23 cellular contexts compared by ENCODE assay signal in the genomic region with DNA sequence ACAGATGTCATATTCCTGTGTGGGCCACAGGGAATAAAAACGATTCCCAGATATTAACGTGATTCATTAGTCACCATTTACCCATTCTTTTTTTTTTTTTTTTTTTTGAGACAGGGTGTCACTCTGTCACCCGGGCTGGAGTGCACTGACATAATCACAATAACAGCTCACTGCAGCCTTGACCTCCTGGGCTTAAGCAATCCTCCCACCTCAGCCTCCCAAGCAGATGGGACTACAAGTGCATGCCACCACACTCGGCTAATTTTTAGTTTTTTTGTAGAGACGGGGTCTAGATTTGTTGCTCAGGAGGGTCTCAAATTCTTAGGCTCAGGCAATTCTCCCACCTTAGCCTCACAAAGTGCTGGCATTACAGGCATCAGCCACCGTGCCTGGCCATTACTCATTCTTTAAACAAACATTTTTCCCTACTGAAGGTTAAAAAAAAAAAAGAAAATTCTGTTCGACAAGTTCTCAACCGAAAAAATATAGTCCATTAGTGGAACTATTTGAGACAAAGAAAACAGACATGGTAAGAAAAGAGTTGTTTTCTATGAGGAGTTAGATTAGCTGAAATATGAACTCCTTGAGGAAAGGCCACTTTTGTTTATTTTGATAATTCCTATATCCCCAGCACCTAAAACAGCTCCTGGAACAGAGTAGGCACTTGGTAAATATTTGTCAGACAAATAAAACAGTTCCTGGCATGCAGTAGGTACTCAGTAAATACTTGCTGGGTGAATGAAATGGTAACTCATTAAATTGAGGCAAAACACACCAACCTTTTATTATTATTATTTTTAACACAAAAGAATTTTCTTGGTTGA. TPM values are rescaled to one million over a fixed set of nuclear protein-coding genes. Genes with fewer than 3 reads are reported as not detected.
DNase-seq lines count a peak whose midpoint lies in the region; ATAC-seq, FAIRE-seq and TF ChIP-seq lines count a peak whose summit lies in the region.
"Had no signal": no experiment of that assay in that cellular context is flagged by ENCODE, and none has a peak within 500 bp of the region (broad histone marks: within the 10 kb centered on the region; RNA-seq: fewer than 3 reads in every experiment).

No MANE protein-coding gene starts in this region.

- intact Hi-C loops in adrenal gland (cut with DNase I): no loop called here

- peaks cover 3% of the 10 kb centered on the region for H3K79me2 ChIP-seq in astrocyte (ENCODE audit: insufficient read depth, low read length)

- H3K36me3 ChIP-seq in astrocyte (ENCODE audit: insufficient read depth, low read length): peaks cover 46% of the 10 kb centered on the region
- H3K36me3 ChIP-seq in adrenal gland (replicated peaks in 1 of 2): peaks cover 0 to 53% of the 10 kb centered on the region in 2 donors

- H3K27ac ChIP-seq in astrocyte (ENCODE audit: low read depth, low read length): peak overlapping the region; percentile 57
- no peak overlapping the region for H3K27ac ChIP-seq in adrenal gland
- H3K27ac ChIP-seq: RWPE1, SJCRH30 had no signal

- TF ChIP-seq POLR2A in adrenal gland (IDR thresholded peaks at IDR 0.05): no peak

- no peak for ATAC-seq in GM21360 (IDR thresholded peaks at IDR 0.05; ENCODE audit: unreplicated experiment)

- TF ChIP-seq CTCF in astrocyte (IDR thresholded peaks at IDR 0.05; ENCODE audit: insufficient read depth, low read depth, low read length) (no peak), adrenal gland (IDR thresholded peaks at IDR 0.05) (no peak)

- H4K20me1 ChIP-seq in astrocyte (ENCODE audit: insufficient read depth, low read length): peaks cover 3% of the 10 kb centered on the region

- H3K27ac Mint-ChIP-seq in astrocyte (ENCODE audit: unreplicated experiment): no peak overlapping the region
- H3K27ac Mint-ChIP-seq: IgD-negative memory B cell had no signal

- DNase-seq in H4 (ENCODE audit: low spot score): peak; percentile 10
- no peak for DNase-seq in astrocyte (ENCODE audit: low read depth)
- peak; percentile 26 for DNase-seq in kidney glomerular epithelial cell (lab: John Stamatoyannopoulos, UW)
- no peak for DNase-seq in SHP77 (lab: John Stamatoyannopoulos, UW)
- no peak for DNase-seq in NCI-H748 (lab: John Stamatoyannopoulos, UW; ENCODE audit: unreplicated experiment)
- DNase-seq in adrenal gland: no peak
- DNase-seq: BE2C; CD4-positive, alpha-beta memory T cell; DND-41; GF-D8; Kasumi-1; NCI-H187 treated with DMSO at 0.1 percent for 48 hours; NCI-H446; NCI-H748 treated with DMSO at 0.1 percent for 48 hours; OCI-M1; SJCRH30; SW 1271 had no signal

- FAIRE-seq in astrocyte (lab: Jason Lieb, UNC): no peak
- FAIRE-seq: D721Med, GM12891 had no signal

- H3K4me2 ChIP-seq in astrocyte (ENCODE audit: low read length): peak overlapping the region; percentile 46

- H3K4me1 ChIP-seq in astrocyte (ENCODE audit: insufficient read depth, low read length): peaks cover 3% of the 10 kb centered on the region
- H3K4me1 ChIP-seq in adrenal gland (replicated peaks in 1 of 2): no peaks in the 10 kb centered on the region
- H3K4me1 ChIP-seq: BE2C, HAP-1, SJCRH30 had no signal

- H3K4me3 ChIP-seq in astrocyte (ENCODE audit: insufficient read depth, low read depth, low read length) (no peak overlapping the region), adrenal gland (no peak overlapping the region)
- H3K4me3 ChIP-seq: HAP-1, SJCRH30 had no signal

- H3K4me3 Mint-ChIP-seq in astrocyte (ENCODE audit: unreplicated experiment): no peak overlapping the region
- H3K4me3 Mint-ChIP-seq: CD4-positive, alpha-beta memory T cell; IgD-negative memory B cell had no signal

- peak overlapping the region; percentile 9 for H3K9ac ChIP-seq in astrocyte (ENCODE audit: low read length)

- H3K9me3 ChIP-seq in astrocyte (ENCODE audit: insufficient read depth, low read depth, low read length): no peaks in the 10 kb centered on the region
- H3K9me3 ChIP-seq in adrenal gland (replicated peaks in 1 of 3): no peaks in the 10 kb centered on the region
- H3K9me3 ChIP-seq: BE2C, HAP-1, SJCRH30 had no signal

- 80 to 86% (median 82%) methylated on average over 7 to 8 of the region's 8 CpGs for WGBS in adrenal gland, 4 donors

- no peaks in the 10 kb centered on the region for H3K4me1 Mint-ChIP-seq in astrocyte (ENCODE audit: low read depth, unreplicated experiment)

- H3K27me3 Mint-ChIP-seq in astrocyte (ENCODE audit: low read depth, unreplicated experiment): no peaks in the 10 kb centered on the region
- H3K27me3 Mint-ChIP-seq: CD4-positive, alpha-beta memory T cell; IgD-negative memory B cell had no signal

- H3K27me3 ChIP-seq in astrocyte (ENCODE audit: insufficient read depth, low read length): no peaks in the 10 kb centered on the region
- no peaks in the 10 kb centered on the region for H3K27me3 ChIP-seq in adrenal gland
- H3K27me3 ChIP-seq: BE2C, SJCRH30 had no signal

- H3K9me3 Mint-ChIP-seq in astrocyte (ENCODE audit: unreplicated experiment): no peaks in the 10 kb centered on the region
- H3K9me3 Mint-ChIP-seq: CD4-positive, alpha-beta memory T cell; IgD-negative memory B cell had no signal

- no peak overlapping the region for H2AFZ ChIP-seq in astrocyte (ENCODE audit: low read depth, low read length)

- H3K36me3 Mint-ChIP-seq in astrocyte (ENCODE audit: low read depth, unreplicated experiment): peaks cover 19% of the 10 kb centered on the region

RNA-seq across cellular contexts. Expression of a gene that starts 32.1 kb away (rescaled TPM):
- total RNA-seq in H4 (2014; rRNA removed; shearing (Covaris generic)): 32.1 and 34.4 TPM in 2 replicates
- total RNA-seq in astrocyte (21.5 and 23.9 TPM in 2 replicates), adrenal gland (10 to 100 TPM; 10.5 to 19.1 (median 15.7) TPM)
- 10 to 100 TPM in 1 of 3 donors, 1 to 10 TPM in 2; 6.3 to 10.8 (median 6.4) TPM for polyA plus RNA-seq in adrenal gland

RNA-seq across cellular contexts. Expression of a gene that starts 44.6 kb away (rescaled TPM):
- 16.4 and 28.7 TPM in 2 replicates for total RNA-seq in H4 (2014; rRNA removed; shearing (Covaris generic))
- total RNA-seq in astrocyte: 68.2 and 69.0 TPM in 2 replicates
- total RNA-seq in adrenal gland: 10 to 100 TPM; 22.6 to 37.4 (median 32.6) TPM
- polyA plus RNA-seq in adrenal gland: 10 to 100 TPM in 1 of 3 donors, 1 to 10 TPM in 2; 8.0 to 16.3 (median 9.3) TPM

RNA-seq across cellular contexts. Expression of a gene that starts 52.6 kb away (rescaled TPM):
- total RNA-seq in H4 (2014; rRNA removed; shearing (Covaris generic)): 4.2 and 10.4 TPM in 2 replicates
- 7.4 and 8.5 TPM in 2 replicates for total RNA-seq in astrocyte
- total RNA-seq in adrenal gland: 10 to 100 TPM in 3 of 8 donors, 1 to 10 TPM in 5; 5.2 to 11.6 (median 7.8) TPM
- 10 to 100 TPM in 1 of 3 donors, 1 to 10 TPM in 2; 1.8 to 10.9 (median 2.0) TPM for polyA plus RNA-seq in adrenal gland

Comparison
In these comparisons a context has a peak if more than half of its experiments do, and no peak if none do; other contexts are left out.
1. DNase-seq: peak in H4 (single experiment) and kidney glomerular epithelial cell (single experiment); none in astrocyte (single experiment), SHP77 (0 of 2), NCI-H748 (single experiment) and adrenal gland (0 of 7).